8 cellular contexts compared by ENCODE assay signal in the genomic region with DNA sequence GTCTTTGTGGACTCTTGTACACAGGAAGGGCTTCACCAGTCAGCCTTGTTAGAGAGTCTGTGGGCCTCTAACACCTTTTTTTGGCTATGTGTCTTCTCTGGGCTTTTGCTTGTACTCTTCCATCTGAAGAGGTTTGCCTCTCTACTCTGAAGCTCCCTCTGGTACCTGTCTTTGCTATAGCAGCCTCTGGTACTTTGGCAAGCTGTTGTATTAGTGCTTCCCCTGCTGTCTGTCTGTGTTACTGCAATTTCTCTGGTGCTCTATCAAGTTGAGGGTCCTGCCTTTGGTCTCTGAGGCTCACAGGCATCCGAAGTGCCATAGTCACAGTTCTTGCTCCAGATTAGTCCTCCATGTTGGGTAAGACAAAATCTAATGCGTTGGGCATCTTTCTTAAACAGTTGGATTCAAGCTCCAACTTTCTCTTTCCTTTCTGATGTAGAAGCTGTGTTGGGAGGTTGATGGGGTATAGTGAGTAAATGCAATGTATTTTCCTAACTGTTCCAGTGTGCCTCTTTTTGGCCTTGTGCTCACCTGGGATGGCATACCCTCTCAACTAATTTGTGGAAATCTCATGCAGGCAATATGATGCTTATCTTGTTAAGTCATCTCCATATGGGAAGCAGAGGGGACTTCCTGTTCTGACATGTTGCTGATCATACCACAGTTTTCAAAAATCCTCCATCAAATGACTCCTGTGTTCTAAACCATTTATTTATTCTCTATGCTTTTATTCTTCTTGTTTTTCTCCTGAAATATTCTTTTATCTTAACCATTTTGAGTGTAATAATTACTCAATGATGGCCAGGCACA.
DNase-seq lines count a peak whose midpoint lies in the region; ATAC-seq and TF ChIP-seq lines count a peak whose summit lies in the region.

No MANE protein-coding gene starts in this region.

- DNase-seq in AG20443 (ENCODE audit: low spot score) = peak; percentile 22
- DNase-seq in GM12864 (ENCODE audit: low read depth) = peak; percentile 45
- peak; percentile 70 for DNase-seq in OCI-M1 (lab: John Stamatoyannopoulos, UW)
- DNase-seq in brain microvascular endothelial cell = peak; percentile 54
- no peak for DNase-seq in lower lobe of right lung

- H3K36me3 ChIP-seq in brain microvascular endothelial cell (replicated peaks) = peaks cover 13% of the 10 kb centered on the region
- peaks cover 58% of the 10 kb centered on the region for H3K36me3 ChIP-seq in lower lobe of right lung

- no peak for TF ChIP-seq POLR2A in GM18505 (IDR thresholded peaks at IDR 0.05; ENCODE audit: borderline replicate concordance, extremely low read depth, insufficient read depth, insufficient read length)

- ATAC-seq in HG03175 (IDR thresholded peaks at IDR 0.05; ENCODE audit: unreplicated experiment) (peak; percentile 65), lower lobe of right lung (peak; percentile 45 to 54), GM18505 (IDR thresholded peaks at IDR 0.05; ENCODE audit: unreplicated experiment) (no peak), HG02973 (IDR thresholded peaks at IDR 0.05; ENCODE audit: unreplicated experiment) (no peak)

- H3K27me3 ChIP-seq in brain microvascular endothelial cell (replicated peaks) (no peaks in the 10 kb centered on the region), lower lobe of right lung (ENCODE audit: low read depth) (no peaks in the 10 kb centered on the region)

- in situ Hi-C loops in brain microvascular endothelial cell (cut with HindIII; ENCODE audit: low pct_ligation_motif_present, low sequenced_read_pairs) = no loop called here

- H3K4me1 ChIP-seq in lower lobe of right lung = peaks cover 5% of the 10 kb centered on the region

- TF ChIP-seq CTCF in GM12864 (IDR thresholded peaks at IDR 0.05; ENCODE audit: low read depth, low read length, missing control alignments) (peak; percentile 82), brain microvascular endothelial cell (IDR thresholded peaks at IDR 0.05; ENCODE audit: low read depth, low read length, missing control alignments) (peak; percentile 81), lower lobe of right lung (IDR thresholded peaks at IDR 0.05) (peak; percentile 38)

- no peaks in the 10 kb centered on the region for H3K9me3 ChIP-seq in lower lobe of right lung

- H3K4me3 ChIP-seq in GM12864 (ENCODE audit: low read depth, low read length) = no peak overlapping the region
- H3K4me3 ChIP-seq in brain microvascular endothelial cell (ENCODE audit: low read depth, low read length) = no peak overlapping the region
- H3K4me3 ChIP-seq in lower lobe of right lung = no peak overlapping the region

- intact Hi-C loops in lower lobe of right lung (cut with DNase I) = no loop called here

- H3K27ac ChIP-seq in brain microvascular endothelial cell (no peak overlapping the region), lower lobe of right lung (no peak overlapping the region)

Comparison
In these comparisons a context has a peak if more than half of its experiments do, and no peak if none do; other contexts are left out.
1. ATAC-seq: peak in HG03175 (single experiment) and lower lobe of right lung (2 of 2); none in GM18505 (single experiment) and HG02973 (single experiment).
2. Peak in every context shown above with its lines, with median percentiles within 50 percentile points of each other: CTCF ChIP-seq.